In the genomic region with DNA sequence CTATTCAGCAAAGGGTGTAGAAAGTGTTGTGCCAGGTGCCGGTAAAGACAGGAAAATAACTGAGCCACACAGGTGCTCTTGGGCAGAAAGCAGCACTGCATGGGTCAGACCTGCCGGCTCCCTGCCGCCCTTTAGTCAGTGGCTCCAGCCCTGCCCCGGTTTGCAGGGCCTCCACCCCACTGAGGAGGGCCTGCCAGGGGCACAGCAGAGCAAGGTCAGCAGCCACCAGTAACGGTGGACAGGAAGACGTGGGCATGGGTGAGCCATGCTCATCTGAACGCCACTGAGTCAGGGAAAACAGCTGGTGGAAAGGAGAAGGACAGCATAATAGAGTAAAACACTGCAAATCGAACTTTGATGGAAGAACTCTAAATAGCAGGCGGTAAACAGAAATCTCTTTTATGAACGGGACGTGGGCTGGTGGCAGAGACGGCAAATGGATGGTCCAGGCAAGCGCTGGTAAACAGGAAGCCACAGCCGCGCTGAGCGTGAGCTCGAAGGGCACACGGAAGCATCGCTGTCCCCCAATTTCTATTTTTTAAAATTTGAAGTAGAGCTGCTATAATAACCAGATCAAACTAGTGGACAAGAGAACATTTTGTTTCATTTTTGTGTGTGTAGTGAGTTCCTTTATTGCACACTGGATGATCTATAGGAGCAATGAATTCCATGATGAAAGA, we compare ENCODE assay signal across 14 cellular contexts.
DNase-seq lines count a peak whose midpoint lies in the region; ATAC-seq lines count a peak whose summit lies in the region.
"Had no signal": no experiment of that assay in that cellular context is flagged by ENCODE, and none has a peak within 500 bp of the region (broad histone marks: within the 10 kb centered on the region; RNA-seq: fewer than 3 reads in every experiment).

No MANE protein-coding gene starts in this region.

- peaks cover 32% of the 10 kb centered on the region for H3K4me1 Mint-ChIP-seq in activated T-helper 1 cell treated with anti-CD3 and anti-CD28 coated beads, Interleukin-12 subunit alpha, Interleukin-12 subunit beta, Interleukin-2, Interleukin-4 antibody, amounts not matched to agents 30 ng/mL and 10 ng/mL and 1 ng/mL, durations not matched to agents 14 hours and 24 hours and 36 hours (ENCODE audit: low read depth)
- peaks cover 19% of the 10 kb centered on the region for H3K4me1 Mint-ChIP-seq in memory B cell

- H3K36me3 Mint-ChIP-seq in activated T-helper 1 cell treated with anti-CD3 and anti-CD28 coated beads, Interleukin-12 subunit alpha, Interleukin-12 subunit beta, Interleukin-2, Interleukin-4 antibody, amounts not matched to agents 30 ng/mL and 10 ng/mL and 1 ng/mL, durations not matched to agents 14 hours and 24 hours and 36 hours (ENCODE audit: low read depth), result peaks cover 4% of the 10 kb centered on the region
- peaks cover under 1% of the 10 kb centered on the region for H3K36me3 Mint-ChIP-seq in memory B cell

- H3K27ac Mint-ChIP-seq in activated T-helper 1 cell treated with anti-CD3 and anti-CD28 coated beads, Interleukin-12 subunit alpha, Interleukin-12 subunit beta, Interleukin-2, Interleukin-4 antibody, amounts not matched to agents 30 ng/mL and 10 ng/mL and 1 ng/mL, durations not matched to agents 14 hours and 24 hours and 36 hours, result peak overlapping the region; percentile 55
- peak overlapping the region; percentile 95 for H3K27ac Mint-ChIP-seq in memory B cell
- H3K27ac Mint-ChIP-seq: progenitor cell of endocrine pancreas had no signal

- intact Hi-C loops in activated T-helper 1 cell treated with anti-CD3 and anti-CD28 coated beads, Interleukin-12 subunit alpha, Interleukin-12 subunit beta, Interleukin-2, Interleukin-4 antibody, amounts not matched to agents 30 ng/mL and 10 ng/mL and 1 ng/mL, durations not matched to agents 14 hours and 24 hours and 36 hours (cut with micrococcal nuclease), result loop anchor here (1.0 to 5.0 kb wide), 3 partner anchors 9 to 162 kb away; no protein-coding TSS in a partner anchor

- peak overlapping the region; percentile 49 for H3K4me3 Mint-ChIP-seq in activated T-helper 1 cell treated with anti-CD3 and anti-CD28 coated beads, Interleukin-12 subunit alpha, Interleukin-12 subunit beta, Interleukin-2, Interleukin-4 antibody, amounts not matched to agents 30 ng/mL and 10 ng/mL and 1 ng/mL, durations not matched to agents 14 hours and 24 hours and 36 hours
- H3K4me3 Mint-ChIP-seq in memory B cell, result peak overlapping the region; percentile 85

- ATAC-seq in memory B cell (ENCODE audit: low read depth), result peak; percentile 68
- no peak for ATAC-seq in HG03108 (IDR thresholded peaks at IDR 0.05; ENCODE audit: unreplicated experiment)
- ATAC-seq in GM19455 (IDR thresholded peaks at IDR 0.05; ENCODE audit: unreplicated experiment), result no peak
- ATAC-seq: foreskin keratinocyte, PC-3 had no signal

- H3K9me3 Mint-ChIP-seq in activated T-helper 1 cell treated with anti-CD3 and anti-CD28 coated beads, Interleukin-12 subunit alpha, Interleukin-12 subunit beta, Interleukin-2, Interleukin-4 antibody, amounts not matched to agents 30 ng/mL and 10 ng/mL and 1 ng/mL, durations not matched to agents 14 hours and 24 hours and 36 hours, result no peaks in the 10 kb centered on the region
- peaks cover under 1% of the 10 kb centered on the region for H3K9me3 Mint-ChIP-seq in memory B cell

- peak; percentile 40 for DNase-seq in stimulated activated CD4-positive, alpha-beta T cell treated with anti-CD3 and anti-CD28 coated beads, Interleukin-15, amount 100 ng/mL, for 24 hours
- DNase-seq in stimulated activated CD4-positive, alpha-beta T cell treated with anti-CD3 and anti-CD28 coated beads, Interleukin-4, amount 100 ng/mL, for 1 hour, result no peak
- no peak for DNase-seq in activated T-helper 1 cell treated with anti-CD3 and anti-CD28 coated beads, Interleukin-12 subunit alpha, Interleukin-12 subunit beta, Interleukin-2, Interleukin-4 antibody, amounts not matched to agents 30 ng/mL and 10 ng/mL and 1 ng/mL, durations not matched to agents 14 hours and 24 hours and 36 hours (ENCODE audit: low spot score)
- DNase-seq in memory B cell (ENCODE audit: low spot score in 2 of 2) (no peak), LoVo (ENCODE audit: low spot score) (no peak), NCI-H1105 treated with DMSO at 0.1 percent for 48 hours (lab: John Stamatoyannopoulos, UW) (no peak)
- DNase-seq: DND-41, foreskin keratinocyte, NCI-H446 treated with DMSO at 0.1 percent for 48 hours, PC-3, uterus had no signal

- H3K27me3 Mint-ChIP-seq in activated T-helper 1 cell treated with anti-CD3 and anti-CD28 coated beads, Interleukin-12 subunit alpha, Interleukin-12 subunit beta, Interleukin-2, Interleukin-4 antibody, amounts not matched to agents 30 ng/mL and 10 ng/mL and 1 ng/mL, durations not matched to agents 14 hours and 24 hours and 36 hours (ENCODE audit: insufficient read depth), result peaks cover 4% of the 10 kb centered on the region
- H3K27me3 Mint-ChIP-seq in memory B cell, result no peaks in the 10 kb centered on the region
